ENCODE assay signal across 13 cellular contexts in genomic region chr11:16793511-16793910, GRCh38.
"Had no signal": no experiment of that assay in that cellular context is flagged by ENCODE, and none has a peak within 500 bp of the region (broad histone marks: within the 10 kb centered on the region; RNA-seq: fewer than 3 reads in every experiment).

No MANE protein-coding gene starts in this region.

- H3K4me3 ChIP-seq: lung, upper lobe of right lung had no signal

- H3K27me3 ChIP-seq: neutrophil, upper lobe of right lung had no signal

- H3K9me3 ChIP-seq: neutrophil, upper lobe of right lung had no signal

- ATAC-seq: esophagus mucosa; naive thymus-derived CD8-positive, alpha-beta T cell; upper lobe of right lung had no signal

- H3K27ac ChIP-seq: neutrophil had no signal

- H3K36me3 ChIP-seq: neutrophil, upper lobe of right lung had no signal

- DNase-seq: activated B cell treated with CpG ODN at 0.5 μM for 24 hours; activated naive CD4-positive, alpha-beta T cell treated with Interleukin-2 at 50 U/mL for 16 hours; anterior cingulate cortex; naive thymus-derived CD8-positive, alpha-beta T cell; posterior cingulate gyrus; stimulated activated CD4-positive, alpha-beta T cell treated with anti-CD3 and anti-CD28 coated beads, Interleukin-15, amount 100 ng/mL, for 24 hours; stimulated activated CD4-positive, alpha-beta T cell treated with anti-CD3 and anti-CD28 coated beads, Interleukin-4, amount 100 ng/mL, for 1 hour; stimulated activated naive CD4-positive, alpha-beta T cell; T-helper 2 cell; upper lobe of right lung had no signal
